In the genomic region with DNA sequence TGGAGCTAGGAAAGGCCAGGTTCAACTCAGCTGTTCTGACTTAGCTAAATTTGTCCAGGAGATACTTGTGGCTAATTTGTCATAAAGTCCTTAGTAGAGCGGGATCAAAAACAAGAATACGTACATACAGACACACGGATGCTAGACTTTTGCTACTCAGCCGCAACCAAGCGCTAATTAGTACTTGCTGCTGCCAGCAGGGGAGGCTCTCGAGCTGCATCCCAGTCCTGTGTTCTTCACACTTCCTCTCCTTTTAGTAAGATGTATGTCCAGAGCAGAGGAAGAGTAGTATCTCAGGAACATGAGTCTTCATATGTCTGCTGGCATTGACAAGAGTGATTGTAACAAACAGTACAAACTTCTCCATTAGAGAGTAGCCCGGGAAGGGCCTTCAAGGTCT, we compare ENCODE assay signal across 1 cellular context.
TF ChIP-seq lines count a peak whose summit lies in the region.

No MANE protein-coding gene starts in this region.

TF ChIP-seq in H1, 55 proteins besides CTCF, POLR2A, EP300 and RAD21:
- TF ChIP-seq MAX (IDR thresholded peaks at IDR 0.05): no peak
- TF ChIP-seq ATF2 (IDR thresholded peaks at IDR 0.05; ENCODE audit: low read length): no peak
- TF ChIP-seq, protein P1, sequence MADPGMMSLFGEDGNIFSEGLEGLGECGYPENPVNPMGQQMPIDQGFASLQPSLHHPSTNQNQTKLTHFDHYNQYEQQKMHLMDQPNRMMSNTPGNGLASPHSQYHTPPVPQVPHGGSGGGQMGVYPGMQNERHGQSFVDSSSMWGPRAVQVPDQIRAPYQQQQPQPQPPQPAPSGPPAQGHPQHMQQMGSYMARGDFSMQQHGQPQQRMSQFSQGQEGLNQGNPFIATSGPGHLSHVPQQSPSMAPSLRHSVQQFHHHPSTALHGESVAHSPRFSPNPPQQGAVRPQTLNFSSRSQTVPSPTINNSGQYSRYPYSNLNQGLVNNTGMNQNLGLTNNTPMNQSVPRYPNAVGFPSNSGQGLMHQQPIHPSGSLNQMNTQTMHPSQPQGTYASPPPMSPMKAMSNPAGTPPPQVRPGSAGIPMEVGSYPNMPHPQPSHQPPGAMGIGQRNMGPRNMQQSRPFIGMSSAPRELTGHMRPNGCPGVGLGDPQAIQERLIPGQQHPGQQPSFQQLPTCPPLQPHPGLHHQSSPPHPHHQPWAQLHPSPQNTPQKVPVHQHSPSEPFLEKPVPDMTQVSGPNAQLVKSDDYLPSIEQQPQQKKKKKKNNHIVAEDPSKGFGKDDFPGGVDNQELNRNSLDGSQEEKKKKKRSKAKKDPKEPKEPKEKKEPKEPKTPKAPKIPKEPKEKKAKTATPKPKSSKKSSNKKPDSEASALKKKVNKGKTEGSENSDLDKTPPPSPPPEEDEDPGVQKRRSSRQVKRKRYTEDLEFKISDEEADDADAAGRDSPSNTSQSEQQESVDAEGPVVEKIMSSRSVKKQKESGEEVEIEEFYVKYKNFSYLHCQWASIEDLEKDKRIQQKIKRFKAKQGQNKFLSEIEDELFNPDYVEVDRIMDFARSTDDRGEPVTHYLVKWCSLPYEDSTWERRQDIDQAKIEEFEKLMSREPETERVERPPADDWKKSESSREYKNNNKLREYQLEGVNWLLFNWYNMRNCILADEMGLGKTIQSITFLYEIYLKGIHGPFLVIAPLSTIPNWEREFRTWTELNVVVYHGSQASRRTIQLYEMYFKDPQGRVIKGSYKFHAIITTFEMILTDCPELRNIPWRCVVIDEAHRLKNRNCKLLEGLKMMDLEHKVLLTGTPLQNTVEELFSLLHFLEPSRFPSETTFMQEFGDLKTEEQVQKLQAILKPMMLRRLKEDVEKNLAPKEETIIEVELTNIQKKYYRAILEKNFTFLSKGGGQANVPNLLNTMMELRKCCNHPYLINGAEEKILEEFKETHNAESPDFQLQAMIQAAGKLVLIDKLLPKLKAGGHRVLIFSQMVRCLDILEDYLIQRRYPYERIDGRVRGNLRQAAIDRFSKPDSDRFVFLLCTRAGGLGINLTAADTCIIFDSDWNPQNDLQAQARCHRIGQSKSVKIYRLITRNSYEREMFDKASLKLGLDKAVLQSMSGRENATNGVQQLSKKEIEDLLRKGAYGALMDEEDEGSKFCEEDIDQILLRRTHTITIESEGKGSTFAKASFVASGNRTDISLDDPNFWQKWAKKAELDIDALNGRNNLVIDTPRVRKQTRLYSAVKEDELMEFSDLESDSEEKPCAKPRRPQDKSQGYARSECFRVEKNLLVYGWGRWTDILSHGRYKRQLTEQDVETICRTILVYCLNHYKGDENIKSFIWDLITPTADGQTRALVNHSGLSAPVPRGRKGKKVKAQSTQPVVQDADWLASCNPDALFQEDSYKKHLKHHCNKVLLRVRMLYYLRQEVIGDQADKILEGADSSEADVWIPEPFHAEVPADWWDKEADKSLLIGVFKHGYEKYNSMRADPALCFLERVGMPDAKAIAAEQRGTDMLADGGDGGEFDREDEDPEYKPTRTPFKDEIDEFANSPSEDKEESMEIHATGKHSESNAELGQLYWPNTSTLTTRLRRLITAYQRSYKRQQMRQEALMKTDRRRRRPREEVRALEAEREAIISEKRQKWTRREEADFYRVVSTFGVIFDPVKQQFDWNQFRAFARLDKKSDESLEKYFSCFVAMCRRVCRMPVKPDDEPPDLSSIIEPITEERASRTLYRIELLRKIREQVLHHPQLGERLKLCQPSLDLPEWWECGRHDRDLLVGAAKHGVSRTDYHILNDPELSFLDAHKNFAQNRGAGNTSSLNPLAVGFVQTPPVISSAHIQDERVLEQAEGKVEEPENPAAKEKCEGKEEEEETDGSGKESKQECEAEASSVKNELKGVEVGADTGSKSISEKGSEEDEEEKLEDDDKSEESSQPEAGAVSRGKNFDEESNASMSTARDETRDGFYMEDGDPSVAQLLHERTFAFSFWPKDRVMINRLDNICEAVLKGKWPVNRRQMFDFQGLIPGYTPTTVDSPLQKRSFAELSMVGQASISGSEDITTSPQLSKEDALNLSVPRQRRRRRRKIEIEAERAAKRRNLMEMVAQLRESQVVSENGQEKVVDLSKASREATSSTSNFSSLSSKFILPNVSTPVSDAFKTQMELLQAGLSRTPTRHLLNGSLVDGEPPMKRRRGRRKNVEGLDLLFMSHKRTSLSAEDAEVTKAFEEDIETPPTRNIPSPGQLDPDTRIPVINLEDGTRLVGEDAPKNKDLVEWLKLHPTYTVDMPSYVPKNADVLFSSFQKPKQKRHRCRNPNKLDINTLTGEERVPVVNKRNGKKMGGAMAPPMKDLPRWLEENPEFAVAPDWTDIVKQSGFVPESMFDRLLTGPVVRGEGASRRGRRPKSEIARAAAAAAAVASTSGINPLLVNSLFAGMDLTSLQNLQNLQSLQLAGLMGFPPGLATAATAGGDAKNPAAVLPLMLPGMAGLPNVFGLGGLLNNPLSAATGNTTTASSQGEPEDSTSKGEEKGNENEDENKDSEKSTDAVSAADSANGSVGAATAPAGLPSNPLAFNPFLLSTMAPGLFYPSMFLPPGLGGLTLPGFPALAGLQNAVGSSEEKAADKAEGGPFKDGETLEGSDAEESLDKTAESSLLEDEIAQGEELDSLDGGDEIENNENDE (IDR thresholded peaks at IDR 0.05; ENCODE audit: insufficient replicate concordance, low read length): no peak
- no peak for TF ChIP-seq RBBP5 (IDR thresholded peaks at IDR 0.05; ENCODE audit: borderline replicate concordance, low read depth, low read length)
- TF ChIP-seq SP2 (IDR thresholded peaks at IDR 0.05; ENCODE audit: low read length): no peak
